ENCODE assay signal across 1 cellular context in the genomic region with DNA sequence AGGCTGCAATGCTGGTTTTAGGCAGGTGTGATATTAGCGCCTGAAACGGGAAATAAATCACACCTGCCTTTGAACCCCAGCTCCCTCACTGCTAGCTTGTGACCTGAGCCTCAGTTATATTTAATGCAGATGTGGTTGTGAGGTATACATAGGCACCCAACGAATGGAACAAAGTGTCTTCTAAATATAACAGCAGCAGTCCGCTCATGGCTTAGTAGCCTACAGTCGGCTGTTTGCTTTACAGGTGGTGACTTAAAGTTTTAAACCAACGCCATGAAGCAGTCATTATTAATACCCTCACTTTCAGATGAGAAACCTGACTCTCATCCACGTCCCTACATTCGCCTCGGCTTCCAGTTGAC.
TF ChIP-seq lines count a peak whose summit lies in the region.

No MANE protein-coding gene starts in this region.

TF ChIP-seq in GM12878, 131 proteins besides CTCF, POLR2A, EP300 and RAD21:
- TF ChIP-seq, protein P1, sequence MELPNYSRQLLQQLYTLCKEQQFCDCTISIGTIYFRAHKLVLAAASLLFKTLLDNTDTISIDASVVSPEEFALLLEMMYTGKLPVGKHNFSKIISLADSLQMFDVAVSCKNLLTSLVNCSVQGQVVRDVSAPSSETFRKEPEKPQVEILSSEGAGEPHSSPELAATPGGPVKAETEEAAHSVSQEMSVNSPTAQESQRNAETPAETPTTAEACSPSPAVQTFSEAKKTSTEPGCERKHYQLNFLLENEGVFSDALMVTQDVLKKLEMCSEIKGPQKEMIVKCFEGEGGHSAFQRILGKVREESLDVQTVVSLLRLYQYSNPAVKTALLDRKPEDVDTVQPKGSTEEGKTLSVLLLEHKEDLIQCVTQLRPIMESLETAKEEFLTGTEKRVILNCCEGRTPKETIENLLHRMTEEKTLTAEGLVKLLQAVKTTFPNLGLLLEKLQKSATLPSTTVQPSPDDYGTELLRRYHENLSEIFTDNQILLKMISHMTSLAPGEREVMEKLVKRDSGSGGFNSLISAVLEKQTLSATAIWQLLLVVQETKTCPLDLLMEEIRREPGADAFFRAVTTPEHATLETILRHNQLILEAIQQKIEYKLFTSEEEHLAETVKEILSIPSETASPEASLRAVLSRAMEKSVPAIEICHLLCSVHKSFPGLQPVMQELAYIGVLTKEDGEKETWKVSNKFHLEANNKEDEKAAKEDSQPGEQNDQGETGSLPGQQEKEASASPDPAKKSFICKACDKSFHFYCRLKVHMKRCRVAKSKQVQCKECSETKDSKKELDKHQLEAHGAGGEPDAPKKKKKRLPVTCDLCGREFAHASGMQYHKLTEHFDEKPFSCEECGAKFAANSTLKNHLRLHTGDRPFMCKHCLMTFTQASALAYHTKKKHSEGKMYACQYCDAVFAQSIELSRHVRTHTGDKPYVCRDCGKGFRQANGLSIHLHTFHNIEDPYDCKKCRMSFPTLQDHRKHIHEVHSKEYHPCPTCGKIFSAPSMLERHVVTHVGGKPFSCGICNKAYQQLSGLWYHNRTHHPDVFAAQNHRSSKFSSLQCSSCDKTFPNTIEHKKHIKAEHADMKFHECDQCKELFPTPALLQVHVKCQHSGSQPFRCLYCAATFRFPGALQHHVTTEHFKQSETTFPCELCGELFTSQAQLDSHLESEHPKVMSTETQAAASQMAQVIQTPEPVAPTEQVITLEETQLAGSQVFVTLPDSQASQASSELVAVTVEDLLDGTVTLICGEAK (IDR thresholded peaks at IDR 0.05; ENCODE audit: borderline replicate concordance): 0 out of 2 replicates have a peak, but pooled peaks have one; percentile 15
- TF ChIP-seq HCFC1 (IDR thresholded peaks at IDR 0.05; ENCODE audit: low read length) (no peak), TAF1 (IDR thresholded peaks at IDR 0.05; ENCODE audit: borderline replicate concordance, low read depth, low read length) (0 out of 2 replicates have a peak, but pooled peaks have one; percentile 8), GATAD2B (conservative IDR thresholded peaks at IDR 0.05; ENCODE audit: low read depth) (no peak), POU2F2 (IDR thresholded peaks at IDR 0.05; ENCODE audit: borderline replicate concordance, low read depth, low read length) (no peak), ATF7 (IDR thresholded peaks at IDR 0.05; ENCODE audit: low read depth) (no peak), MXI1 (IDR thresholded peaks at IDR 0.05; ENCODE audit: low read depth, low read length) (0 out of 2 replicates have a peak, but pooled peaks have one; percentile 51)
- TF ChIP-seq, protein P2, sequence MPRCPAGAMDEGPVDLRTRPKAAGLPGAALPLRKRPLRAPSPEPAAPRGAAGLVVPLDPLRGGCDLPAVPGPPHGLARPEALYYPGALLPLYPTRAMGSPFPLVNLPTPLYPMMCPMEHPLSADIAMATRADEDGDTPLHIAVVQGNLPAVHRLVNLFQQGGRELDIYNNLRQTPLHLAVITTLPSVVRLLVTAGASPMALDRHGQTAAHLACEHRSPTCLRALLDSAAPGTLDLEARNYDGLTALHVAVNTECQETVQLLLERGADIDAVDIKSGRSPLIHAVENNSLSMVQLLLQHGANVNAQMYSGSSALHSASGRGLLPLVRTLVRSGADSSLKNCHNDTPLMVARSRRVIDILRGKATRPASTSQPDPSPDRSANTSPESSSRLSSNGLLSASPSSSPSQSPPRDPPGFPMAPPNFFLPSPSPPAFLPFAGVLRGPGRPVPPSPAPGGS (IDR thresholded peaks at IDR 0.05; ENCODE audit: borderline replicate concordance, insufficient read depth, low read depth, low read length, poor library complexity, severe bottlenecking): no peak
- TF ChIP-seq, protein P3, sequence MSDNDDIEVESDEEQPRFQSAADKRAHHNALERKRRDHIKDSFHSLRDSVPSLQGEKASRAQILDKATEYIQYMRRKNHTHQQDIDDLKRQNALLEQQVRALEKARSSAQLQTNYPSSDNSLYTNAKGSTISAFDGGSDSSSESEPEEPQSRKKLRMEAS (IDR thresholded peaks at IDR 0.05; ENCODE audit: low read depth, low read length): 0 out of 2 replicates have a peak, but pooled peaks have one; percentile 9
